20 cellular contexts compared by ENCODE assay signal in genomic region chr2:100653449-100654045, GRCh38.
DNase-seq lines count a peak whose midpoint lies in the region; ATAC-seq lines count a peak whose summit lies in the region.
"Had no signal": no experiment of that assay in that cellular context is flagged by ENCODE, and none has a peak within 500 bp of the region (broad histone marks: within the 10 kb centered on the region; RNA-seq: fewer than 3 reads in every experiment).

No MANE protein-coding gene starts in this region.

- H3K36me3 Mint-ChIP-seq in activated naive CD8-positive, alpha-beta T cell treated with anti-CD3 and anti-CD28 coated beads, Interleukin-2, amount 10 ng/mL, durations not matched to agents 7 days and 5 days, result no peaks in the 10 kb centered on the region
- H3K36me3 Mint-ChIP-seq in activated naive CD8-positive, alpha-beta T cell treated with anti-CD3 and anti-CD28 coated beads for 36 hours, result no peaks in the 10 kb centered on the region
- peaks cover 2% of the 10 kb centered on the region for H3K36me3 Mint-ChIP-seq in T-helper 2 cell treated with Interferon-gamma antibody and Interleukin-4, amounts not matched to agents 5 μg/mL and 100 μg/mL, for 36 hours (ENCODE audit: low read depth)
- H3K36me3 Mint-ChIP-seq in activated naive CD4-positive, alpha-beta T cell treated with anti-CD3 and anti-CD28 coated beads, Interleukin-2, amount 50 U/mL, for 24 hours, result no peaks in the 10 kb centered on the region
- H3K36me3 Mint-ChIP-seq: CD14-positive monocyte; stimulated activated effector memory CD8-positive, alpha-beta T cell treated with anti-CD3 and anti-CD28 coated beads, Interleukin-12 subunit alpha, Interleukin-12 subunit beta, amount 100 ng/mL, for 72 hours had no signal

- POLR2A ChIA-PET in activated naive CD8-positive, alpha-beta T cell treated with anti-CD3 and anti-CD28 coated beads, Interleukin-2, amount 10 ng/mL, durations not matched to agents 7 days and 5 days (lab: Charles Lee), result interaction anchor here (1.8 kb wide), 1 partner anchor 9 kb away, joined by 6 read pairs; no protein-coding TSS in a partner anchor

- H3K27me3 Mint-ChIP-seq in activated naive CD8-positive, alpha-beta T cell treated with anti-CD3 and anti-CD28 coated beads, Interleukin-2, amount 10 ng/mL, durations not matched to agents 7 days and 5 days, result no peaks in the 10 kb centered on the region
- H3K27me3 Mint-ChIP-seq in activated naive CD8-positive, alpha-beta T cell treated with anti-CD3 and anti-CD28 coated beads for 36 hours, result no peaks in the 10 kb centered on the region
- no peaks in the 10 kb centered on the region for H3K27me3 Mint-ChIP-seq in T-helper 2 cell treated with Interferon-gamma antibody and Interleukin-4, amounts not matched to agents 5 μg/mL and 100 μg/mL, for 36 hours (ENCODE audit: low read depth)
- no peaks in the 10 kb centered on the region for H3K27me3 Mint-ChIP-seq in activated naive CD4-positive, alpha-beta T cell treated with anti-CD3 and anti-CD28 coated beads, Interleukin-2, amount 50 U/mL, for 24 hours
- H3K27me3 Mint-ChIP-seq in stimulated activated naive CD8-positive, alpha-beta T cell treated with anti-CD3 and anti-CD28 coated beads, Interleukin-15, amount 100 ng/mL, for 72 hours, result no peaks in the 10 kb centered on the region

- peak overlapping the region; percentile 63 for H3K27ac Mint-ChIP-seq in activated naive CD8-positive, alpha-beta T cell treated with anti-CD3 and anti-CD28 coated beads, Interleukin-2, amount 10 ng/mL, durations not matched to agents 7 days and 5 days
- H3K27ac Mint-ChIP-seq in activated naive CD8-positive, alpha-beta T cell treated with anti-CD3 and anti-CD28 coated beads for 36 hours, result no peak overlapping the region
- H3K27ac Mint-ChIP-seq in T-helper 2 cell treated with Interferon-gamma antibody and Interleukin-4, amounts not matched to agents 5 μg/mL and 100 μg/mL, for 36 hours, result peak overlapping the region; percentile 26
- H3K27ac Mint-ChIP-seq in activated naive CD4-positive, alpha-beta T cell treated with anti-CD3 and anti-CD28 coated beads, Interleukin-2, amount 50 U/mL, for 24 hours, result peak overlapping the region; percentile 70
- peak overlapping the region in 1 of 2 donors; percentile 55 for H3K27ac Mint-ChIP-seq in stimulated activated naive CD8-positive, alpha-beta T cell treated with anti-CD3 and anti-CD28 coated beads, Interleukin-15, amount 100 ng/mL, for 72 hours
- H3K27ac Mint-ChIP-seq: CD14-positive monocyte; stimulated activated effector memory CD8-positive, alpha-beta T cell treated with anti-CD3 and anti-CD28 coated beads, Interleukin-12 subunit alpha, Interleukin-12 subunit beta, amount 100 ng/mL, for 72 hours had no signal

- H3K9me3 Mint-ChIP-seq in activated naive CD8-positive, alpha-beta T cell treated with anti-CD3 and anti-CD28 coated beads, Interleukin-2, amount 10 ng/mL, durations not matched to agents 7 days and 5 days, result peaks cover 2% of the 10 kb centered on the region
- H3K9me3 Mint-ChIP-seq in activated naive CD8-positive, alpha-beta T cell treated with anti-CD3 and anti-CD28 coated beads for 36 hours, result peaks cover 1% of the 10 kb centered on the region
- H3K9me3 Mint-ChIP-seq in T-helper 2 cell treated with Interferon-gamma antibody and Interleukin-4, amounts not matched to agents 5 μg/mL and 100 μg/mL, for 36 hours, result peaks cover 10% of the 10 kb centered on the region
- H3K9me3 Mint-ChIP-seq in activated naive CD4-positive, alpha-beta T cell treated with anti-CD3 and anti-CD28 coated beads, Interleukin-2, amount 50 U/mL, for 24 hours, result no peaks in the 10 kb centered on the region
- H3K9me3 Mint-ChIP-seq in stimulated activated naive CD8-positive, alpha-beta T cell treated with anti-CD3 and anti-CD28 coated beads, Interleukin-15, amount 100 ng/mL, for 72 hours, result no peaks in the 10 kb centered on the region
- H3K9me3 Mint-ChIP-seq: stimulated activated effector memory CD8-positive, alpha-beta T cell treated with anti-CD3 and anti-CD28 coated beads, Interleukin-12 subunit alpha, Interleukin-12 subunit beta, amount 100 ng/mL, for 72 hours had no signal

- H3K4me3 Mint-ChIP-seq in activated naive CD8-positive, alpha-beta T cell treated with anti-CD3 and anti-CD28 coated beads, Interleukin-2, amount 10 ng/mL, durations not matched to agents 7 days and 5 days, result no peak overlapping the region
- H3K4me3 Mint-ChIP-seq in activated naive CD8-positive, alpha-beta T cell treated with anti-CD3 and anti-CD28 coated beads for 36 hours, result no peak overlapping the region
- H3K4me3 Mint-ChIP-seq in T-helper 2 cell treated with Interferon-gamma antibody and Interleukin-4, amounts not matched to agents 5 μg/mL and 100 μg/mL, for 36 hours, result no peak overlapping the region
- no peak overlapping the region for H3K4me3 Mint-ChIP-seq in activated naive CD4-positive, alpha-beta T cell treated with anti-CD3 and anti-CD28 coated beads, Interleukin-2, amount 50 U/mL, for 24 hours
- no peak overlapping the region for H3K4me3 Mint-ChIP-seq in stimulated activated naive CD8-positive, alpha-beta T cell treated with anti-CD3 and anti-CD28 coated beads, Interleukin-15, amount 100 ng/mL, for 72 hours
- H3K4me3 Mint-ChIP-seq: CD14-positive monocyte; stimulated activated effector memory CD8-positive, alpha-beta T cell treated with anti-CD3 and anti-CD28 coated beads, Interleukin-12 subunit alpha, Interleukin-12 subunit beta, amount 100 ng/mL, for 72 hours had no signal

- H3K4me1 Mint-ChIP-seq in activated naive CD8-positive, alpha-beta T cell treated with anti-CD3 and anti-CD28 coated beads, Interleukin-2, amount 10 ng/mL, durations not matched to agents 7 days and 5 days, result peaks cover 27% of the 10 kb centered on the region
- peaks cover 23% of the 10 kb centered on the region for H3K4me1 Mint-ChIP-seq in activated naive CD8-positive, alpha-beta T cell treated with anti-CD3 and anti-CD28 coated beads for 36 hours
- peaks cover 35% of the 10 kb centered on the region for H3K4me1 Mint-ChIP-seq in T-helper 2 cell treated with Interferon-gamma antibody and Interleukin-4, amounts not matched to agents 5 μg/mL and 100 μg/mL, for 36 hours (ENCODE audit: low read depth)
- H3K4me1 Mint-ChIP-seq in activated naive CD4-positive, alpha-beta T cell treated with anti-CD3 and anti-CD28 coated beads, Interleukin-2, amount 50 U/mL, for 24 hours, result peaks cover 53% of the 10 kb centered on the region
- H3K4me1 Mint-ChIP-seq in stimulated activated naive CD8-positive, alpha-beta T cell treated with anti-CD3 and anti-CD28 coated beads, Interleukin-15, amount 100 ng/mL, for 72 hours, result peaks cover 33% of the 10 kb centered on the region
- H3K4me1 Mint-ChIP-seq: CD14-positive monocyte had no signal

- no peak for DNase-seq in activated naive CD8-positive, alpha-beta T cell treated with anti-CD3 and anti-CD28 coated beads, Interleukin-2, amount 10 ng/mL, durations not matched to agents 7 days and 5 days
- DNase-seq in activated naive CD8-positive, alpha-beta T cell treated with anti-CD3 and anti-CD28 coated beads for 36 hours, result no peak
- DNase-seq in T-helper 2 cell treated with Interferon-gamma antibody and Interleukin-4, amounts not matched to agents 5 μg/mL and 100 μg/mL, for 36 hours (ENCODE audit: low spot score), result no peak
- DNase-seq in stimulated activated naive CD8-positive, alpha-beta T cell treated with anti-CD3 and anti-CD28 coated beads, Interleukin-15, amount 100 ng/mL, for 72 hours, result peak; percentile 15 to 40
- DNase-seq in AML-193 (lab: John Stamatoyannopoulos, UW) (no peak), ureter (ENCODE audit: low spot score) (no peak)
- DNase-seq: body of pancreas, DMS 273 treated with DMSO at 0.1 percent for 48 hours, heart right ventricle, Karpas-422, left cardiac atrium, MV-4-11, NCI-H2171, NCI-H510A treated with DMSO at 0.1 percent for 48 hours, psoas muscle, SHP77 treated with DMSO at 0.1 percent for 48 hours, testis had no signal

- peak; percentile 85 for ATAC-seq in activated naive CD8-positive, alpha-beta T cell treated with anti-CD3 and anti-CD28 coated beads, Interleukin-2, amount 10 ng/mL, durations not matched to agents 7 days and 5 days (ENCODE audit: low read depth)
- peak; percentile 91 for ATAC-seq in stimulated activated naive CD8-positive, alpha-beta T cell treated with anti-CD3 and anti-CD28 coated beads, Interleukin-15, amount 100 ng/mL, for 72 hours
- ATAC-seq: body of pancreas; heart right ventricle; left cardiac atrium; psoas muscle; stimulated activated effector memory CD8-positive, alpha-beta T cell treated with anti-CD3 and anti-CD28 coated beads, Interleukin-12 subunit alpha, Interleukin-12 subunit beta, amount 100 ng/mL, for 72 hours had no signal

Comparison
In these comparisons a context has a peak if more than half of its experiments do, and no peak if none do; other contexts are left out.
1. DNase-seq: peak in stimulated activated naive CD8-positive, alpha-beta T cell treated with anti-CD3 and anti-CD28 coated beads, Interleukin-15, amount 100 ng/mL, for 72 hours (2 of 2); none in activated naive CD8-positive, alpha-beta T cell treated with anti-CD3 and anti-CD28 coated beads, Interleukin-2, amount 10 ng/mL, durations not matched to agents 7 days and 5 days (single experiment), activated naive CD8-positive, alpha-beta T cell treated with anti-CD3 and anti-CD28 coated beads for 36 hours (single experiment), T-helper 2 cell treated with Interferon-gamma antibody and Interleukin-4, amounts not matched to agents 5 μg/mL and 100 μg/mL, for 36 hours (single experiment), AML-193 (0 of 2) and ureter (single experiment).